ENCODE assay signal across 12 cellular contexts in genomic region chr2:147181351-147182029, GRCh38.
DNase-seq lines count a peak whose midpoint lies in the region; ATAC-seq and TF ChIP-seq lines count a peak whose summit lies in the region.
"Had no signal": no experiment of that assay in that cellular context is flagged by ENCODE, and none has a peak within 500 bp of the region (broad histone marks: within the 10 kb centered on the region; RNA-seq: fewer than 3 reads in every experiment).

No MANE protein-coding gene starts in this region.

- H3K27ac ChIP-seq in GM23338 (ENCODE audit: low read depth) (no peak overlapping the region), psoas muscle (no peak overlapping the region)
- H3K27ac ChIP-seq: ascending aorta had no signal

- intact Hi-C loops in activated CD4-positive, alpha-beta T cell treated with anti-CD3 and anti-CD28 coated beads, Interleukin-2, amount 10 ng/mL, durations not matched to agents 24 days and 14 days (cut with micrococcal nuclease): loop anchor here (1.0 to 5.0 kb wide), 5 partner anchors 51 to 666 kb away; partner anchors contain the start of gene ACVR2A
- intact Hi-C loops in psoas muscle (cut with DNase I): no loop called here

- H3K79me2 ChIP-seq in GM23338 (replicated peaks; ENCODE audit: insufficient read depth): no peaks in the 10 kb centered on the region

- H3K27ac Mint-ChIP-seq in activated CD4-positive, alpha-beta T cell treated with anti-CD3 and anti-CD28 coated beads, Interleukin-2, amount 10 ng/mL, durations not matched to agents 24 days and 14 days: peak overlapping the region; percentile 90
- H3K27ac Mint-ChIP-seq in GM23338: no peak overlapping the region

- peak; percentile 61 for DNase-seq in activated CD4-positive, alpha-beta T cell treated with anti-CD3 and anti-CD28 coated beads, Interleukin-2, amount 10 ng/mL, durations not matched to agents 24 days and 14 days
- no peak for DNase-seq in activated CD4-positive, alpha-beta T cell treated with anti-CD3 and anti-CD28 coated beads, Interleukin-2, amount 50 U/mL, for 1 hour
- DNase-seq in kidney tubule cell (ENCODE audit: low spot score) (peak; percentile 9), GM23338 (ENCODE audit: low spot score) (no peak), psoas muscle (no peak), NCI-H2107 treated with DMSO at 0.1 percent for 48 hours (lab: John Stamatoyannopoulos, UW; ENCODE audit: unreplicated experiment) (no peak)
- DNase-seq: mesenchymal stem cell, NCI-H1417 had no signal

- H2AFZ ChIP-seq in GM23338: no peak overlapping the region

- peak; percentile 65 for ATAC-seq in GM21576 (IDR thresholded peaks at IDR 0.05; ENCODE audit: unreplicated experiment)
- ATAC-seq in HG03342 (IDR thresholded peaks at IDR 0.05; ENCODE audit: unreplicated experiment): peak; percentile 56
- ATAC-seq in GM23338: no peak
- ATAC-seq in psoas muscle: no peak
- ATAC-seq: Panc1 had no signal

- peaks cover 2% of the 10 kb centered on the region for H3K27me3 Mint-ChIP-seq in activated CD4-positive, alpha-beta T cell treated with anti-CD3 and anti-CD28 coated beads, Interleukin-2, amount 10 ng/mL, durations not matched to agents 24 days and 14 days
- peaks cover 5% of the 10 kb centered on the region for H3K27me3 Mint-ChIP-seq in GM23338 (ENCODE audit: insufficient read depth, low read depth, poor library complexity)

- TF ChIP-seq CTCF in GM23338 (conservative IDR thresholded peaks at IDR 0.05; ENCODE audit: low read depth in 2 of 2): no peak
- no peak for TF ChIP-seq CTCF in psoas muscle (IDR thresholded peaks at IDR 0.05)

- no peak overlapping the region for H3K4me2 ChIP-seq in GM23338

- WGBS in psoas muscle, 3 donors: 81 to 88% (median 86%) methylated on average over 2 of the region's 2 CpGs

- H4K20me1 ChIP-seq in GM23338 (replicated peaks; ENCODE audit: insufficient read depth): no peaks in the 10 kb centered on the region

- peaks cover 3% of the 10 kb centered on the region for H3K36me3 Mint-ChIP-seq in activated CD4-positive, alpha-beta T cell treated with anti-CD3 and anti-CD28 coated beads, Interleukin-2, amount 10 ng/mL, durations not matched to agents 24 days and 14 days (ENCODE audit: low read depth)
- H3K36me3 Mint-ChIP-seq in GM23338 (ENCODE audit: low read depth): peaks cover 8% of the 10 kb centered on the region; the same call in 2 of the 3 replicates

- H3K9me2 ChIP-seq in GM23338 (ENCODE audit: insufficient read depth): no peaks in the 10 kb centered on the region

- H3K27me3 ChIP-seq in GM23338 (ENCODE audit: insufficient read depth): no peaks in the 10 kb centered on the region
- H3K27me3 ChIP-seq in psoas muscle (ENCODE audit: insufficient read depth in 3 of 3, low read length in 2 of 3): no peaks in the 10 kb centered on the region
- H3K27me3 ChIP-seq: ascending aorta had no signal

- H3K9me3 Mint-ChIP-seq in activated CD4-positive, alpha-beta T cell treated with anti-CD3 and anti-CD28 coated beads, Interleukin-2, amount 10 ng/mL, durations not matched to agents 24 days and 14 days: peaks cover 20% of the 10 kb centered on the region
- peaks cover 7% of the 10 kb centered on the region; the same call in 2 of the 3 replicates for H3K9me3 Mint-ChIP-seq in GM23338

- no peaks in the 10 kb centered on the region for H3K9me3 ChIP-seq in psoas muscle
- H3K9me3 ChIP-seq: ascending aorta had no signal

- H3K36me3 ChIP-seq in GM23338 (ENCODE audit: insufficient read depth) (no peaks in the 10 kb centered on the region), psoas muscle (ENCODE audit: insufficient read depth in 1 of 2, low read depth in 1 of 2) (no peaks in the 10 kb centered on the region)
- H3K36me3 ChIP-seq: ascending aorta had no signal

- H3K4me3 ChIP-seq in GM23338: no peak overlapping the region
- H3K4me3 ChIP-seq in psoas muscle: no peak overlapping the region
- H3K4me3 ChIP-seq: ascending aorta had no signal

- peak overlapping the region; percentile 68 for H3K4me3 Mint-ChIP-seq in activated CD4-positive, alpha-beta T cell treated with anti-CD3 and anti-CD28 coated beads, Interleukin-2, amount 10 ng/mL, durations not matched to agents 24 days and 14 days
- H3K4me3 Mint-ChIP-seq in GM23338: no peak overlapping the region

- H3K4me1 Mint-ChIP-seq in activated CD4-positive, alpha-beta T cell treated with anti-CD3 and anti-CD28 coated beads, Interleukin-2, amount 10 ng/mL, durations not matched to agents 24 days and 14 days: peaks cover 22% of the 10 kb centered on the region
- peaks cover 6% of the 10 kb centered on the region; the same call in 2 of the 3 replicates for H3K4me1 Mint-ChIP-seq in GM23338

- H3F3A ChIP-seq in GM23338 (replicated peaks; ENCODE audit: low read depth): no peaks in the 10 kb centered on the region

- H3K4me1 ChIP-seq in GM23338 (ENCODE audit: insufficient read depth) (no peaks in the 10 kb centered on the region), psoas muscle (no peaks in the 10 kb centered on the region)
- H3K4me1 ChIP-seq: ascending aorta had no signal

TF ChIP-seq in GM23338, 12 proteins besides CTCF, POLR2A, EP300 and RAD21 (continues in another document):
- TF ChIP-seq EZH2phosphoT487 (IDR thresholded peaks at IDR 0.05; ENCODE audit: unreplicated experiment) (no peak), REST (IDR thresholded peaks at IDR 0.05; ENCODE audit: unreplicated experiment) (no peak), ETS1 (IDR thresholded peaks at IDR 0.05) (no peak), ZNF331 (CRISPR knock-in tag; IDR thresholded peaks at IDR 0.05; ENCODE audit: low read depth) (no peak), STAT1 (IDR thresholded peaks at IDR 0.05; ENCODE audit: unreplicated experiment) (no peak)

Comparison
In these comparisons a context has a peak if more than half of its experiments do, and no peak if none do; other contexts are left out.
1. DNase-seq: peak in activated CD4-positive, alpha-beta T cell treated with anti-CD3 and anti-CD28 coated beads, Interleukin-2, amount 10 ng/mL, durations not matched to agents 24 days and 14 days (single experiment) and kidney tubule cell (single experiment); none in activated CD4-positive, alpha-beta T cell treated with anti-CD3 and anti-CD28 coated beads, Interleukin-2, amount 50 U/mL, for 1 hour (single experiment), GM23338 (single experiment), psoas muscle (0 of 2) and NCI-H2107 treated with DMSO at 0.1 percent for 48 hours (single experiment).
2. ATAC-seq: peak in GM21576 (single experiment) and HG03342 (single experiment); none in GM23338 (single experiment) and psoas muscle (0 of 4).